8 cellular contexts compared by ENCODE assay signal in genomic region chr10:13788701-13789447, GRCh38.
DNase-seq lines count a peak whose midpoint lies in the region; ATAC-seq and TF ChIP-seq lines count a peak whose summit lies in the region.

No MANE protein-coding gene starts in this region.

- H3K27ac ChIP-seq in prostate gland, result peak overlapping the region; percentile 38 to 60

- peaks cover under 1% of the 10 kb centered on the region for H3K36me3 Mint-ChIP-seq in T-helper 1 cell treated with Interleukin-12 subunit alpha and Interleukin-12 subunit beta and Interleukin-4 antibody, amounts not matched to agents 30 μg/mL and 1 μg/mL, for 36 hours (ENCODE audit: low read depth)
- H3K36me3 Mint-ChIP-seq in glutamatergic neuron (ENCODE audit: unreplicated experiment), result no peaks in the 10 kb centered on the region

- no peaks in the 10 kb centered on the region for H3K36me3 ChIP-seq in prostate gland

- no peaks in the 10 kb centered on the region for H3K27me3 Mint-ChIP-seq in T-helper 1 cell treated with Interleukin-12 subunit alpha and Interleukin-12 subunit beta and Interleukin-4 antibody, amounts not matched to agents 30 μg/mL and 1 μg/mL, for 36 hours (ENCODE audit: low read depth)
- peaks cover 6% of the 10 kb centered on the region for H3K27me3 Mint-ChIP-seq in glutamatergic neuron (ENCODE audit: unreplicated experiment)

- H3K4me1 Mint-ChIP-seq in T-helper 1 cell treated with Interleukin-12 subunit alpha and Interleukin-12 subunit beta and Interleukin-4 antibody, amounts not matched to agents 30 μg/mL and 1 μg/mL, for 36 hours (ENCODE audit: low read depth), result peaks cover 28% of the 10 kb centered on the region
- H3K4me1 Mint-ChIP-seq in glutamatergic neuron (ENCODE audit: low read depth, unreplicated experiment), result peaks cover 16% of the 10 kb centered on the region

- no peak for ATAC-seq in HG03175 (IDR thresholded peaks at IDR 0.05; ENCODE audit: unreplicated experiment)

- H3K9me3 ChIP-seq in prostate gland, result no peaks in the 10 kb centered on the region

- no peak for TF ChIP-seq POLR2A in prostate gland (IDR thresholded peaks at IDR 0.05)

- no peaks in the 10 kb centered on the region for H3K27me3 ChIP-seq in prostate gland (replicated peaks; ENCODE audit: insufficient read depth)

- WGBS in prostate gland, result 53% methylated on average over 9 of the region's 9 CpGs

- no peak overlapping the region for H3K4me3 ChIP-seq in prostate gland

- DNase-seq in EH (ENCODE audit: low read depth) (peak; percentile 72), glutamatergic neuron (peak; percentile 64), prostate gland (ENCODE audit: low spot score) (no peak), NCI-H1930 (lab: John Stamatoyannopoulos, UW) (no peak), GOT3 (lab: John Stamatoyannopoulos, UW) (no peak), NCI-H82 treated with DMSO at 0.1 percent for 48 hours (lab: John Stamatoyannopoulos, UW; ENCODE audit: unreplicated experiment) (no peak)

- H3K9me3 Mint-ChIP-seq in T-helper 1 cell treated with Interleukin-12 subunit alpha and Interleukin-12 subunit beta and Interleukin-4 antibody, amounts not matched to agents 30 μg/mL and 1 μg/mL, for 36 hours, result no peaks in the 10 kb centered on the region
- peaks cover 4% of the 10 kb centered on the region for H3K9me3 Mint-ChIP-seq in glutamatergic neuron (ENCODE audit: unreplicated experiment)

- peak overlapping the region; percentile 12 for H3K4me3 Mint-ChIP-seq in T-helper 1 cell treated with Interleukin-12 subunit alpha and Interleukin-12 subunit beta and Interleukin-4 antibody, amounts not matched to agents 30 μg/mL and 1 μg/mL, for 36 hours
- peak overlapping the region; percentile 40 for H3K4me3 Mint-ChIP-seq in glutamatergic neuron (ENCODE audit: unreplicated experiment)

- TF ChIP-seq CTCF in glutamatergic neuron (IDR thresholded peaks at IDR 0.05; ENCODE audit: partially characterized antibody, unreplicated experiment) (no peak), prostate gland (IDR thresholded peaks at IDR 0.05) (no peak)

- no peaks in the 10 kb centered on the region for H3K4me1 ChIP-seq in prostate gland (replicated peaks)

- no peak overlapping the region for H3K27ac Mint-ChIP-seq in T-helper 1 cell treated with Interleukin-12 subunit alpha and Interleukin-12 subunit beta and Interleukin-4 antibody, amounts not matched to agents 30 μg/mL and 1 μg/mL, for 36 hours
- peak overlapping the region; percentile 88 for H3K27ac Mint-ChIP-seq in glutamatergic neuron (ENCODE audit: unreplicated experiment)

- intact Hi-C loops in prostate gland (cut with DNase I), result loop anchor here (2.0 to 10.0 kb wide), 3 partner anchors 168 to 686 kb away; no protein-coding TSS in a partner anchor

Comparison
In these comparisons a context has a peak if more than half of its experiments do, and no peak if none do; other contexts are left out.
1. DNase-seq: peak in EH (single experiment) and glutamatergic neuron (single experiment); none in prostate gland (single experiment), NCI-H1930 (0 of 2), GOT3 (single experiment) and NCI-H82 treated with DMSO at 0.1 percent for 48 hours (single experiment).